1 cellular context compared by ENCODE assay signal in genomic region chr9:33750307-33750838, GRCh38.
TF ChIP-seq lines count a peak whose summit lies in the region.

No MANE protein-coding gene starts in this region.

TF ChIP-seq in HepG2, 621 proteins besides CTCF, POLR2A, EP300 and RAD21 (continued from another document):
- TF ChIP-seq KIAA2018 (CRISPR knock-in tag; IDR thresholded peaks at IDR 0.05; ENCODE audit: borderline replicate concordance) (no peak), SMC3 (IDR thresholded peaks at IDR 0.05; ENCODE audit: low read length) (no peak), ZBTB49 (CRISPR knock-in tag; IDR thresholded peaks at IDR 0.05; ENCODE audit: borderline replicate concordance) (no peak), ELF4 (CRISPR knock-in tag; IDR thresholded peaks at IDR 0.05; ENCODE audit: borderline replicate concordance) (no peak), RXRA (CRISPR knock-in tag; IDR thresholded peaks at IDR 0.05) (no peak), CC2D1A (CRISPR knock-in tag; IDR thresholded peaks at IDR 0.05) (no peak), SALL1 (CRISPR knock-in tag; IDR thresholded peaks at IDR 0.05) (no peak), ZFP82 (CRISPR knock-in tag; IDR thresholded peaks at IDR 0.05; ENCODE audit: borderline replicate concordance) (no peak), ZBTB3 (CRISPR knock-in tag; IDR thresholded peaks at IDR 0.05; ENCODE audit: borderline replicate concordance, low read depth) (no peak), ZNF331 (CRISPR knock-in tag; IDR thresholded peaks at IDR 0.05) (no peak), REL (CRISPR knock-in tag; conservative IDR thresholded peaks at IDR 0.05) (no peak), ZBTB33 (CRISPR knock-in tag; IDR thresholded peaks at IDR 0.05) (no peak), ZNF256 (CRISPR knock-in tag; conservative IDR thresholded peaks at IDR 0.05) (no peak), TBL1XR1 (IDR thresholded peaks at IDR 0.05; ENCODE audit: borderline replicate concordance, low read length, partially characterized antibody) (no peak)
